ENCODE assay signal across 23 cellular contexts in the genomic region with DNA sequence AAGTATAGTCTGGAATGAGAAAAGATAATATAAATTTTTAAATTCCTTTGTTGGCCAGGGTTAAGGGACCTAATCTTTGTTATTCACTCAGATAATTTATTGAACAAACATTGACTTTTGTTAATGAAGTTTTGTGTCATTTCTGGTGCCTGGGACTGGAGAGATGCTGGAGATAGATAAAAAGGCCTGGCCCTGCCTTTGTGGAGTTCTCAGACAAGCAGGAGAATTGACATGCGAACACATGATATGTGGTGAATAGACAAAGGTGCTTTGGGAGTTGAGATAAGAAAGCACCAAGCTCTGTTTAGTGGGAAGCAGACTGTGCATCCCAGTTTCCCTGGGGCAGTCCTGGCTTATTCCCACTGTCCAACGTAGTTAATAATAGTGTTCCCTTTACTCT.
"Had no signal": no experiment of that assay in that cellular context is flagged by ENCODE, and none has a peak within 500 bp of the region (broad histone marks: within the 10 kb centered on the region; RNA-seq: fewer than 3 reads in every experiment).

No MANE protein-coding gene starts in this region.

- H2AFZ ChIP-seq: hepatocyte, neural progenitor cell, parathyroid adenoma had no signal

- H3K27me3 Mint-ChIP-seq: effector memory CD8-positive, alpha-beta T cell had no signal

- H3K9ac ChIP-seq: neural progenitor cell, parathyroid adenoma had no signal

- H3K4me2 ChIP-seq: hepatocyte, neural progenitor cell had no signal

- H3K27me3 ChIP-seq: esophagus muscularis mucosa, hepatocyte, neural progenitor cell, spleen, tibial artery, upper lobe of left lung, uterus had no signal

- H3K4me1 Mint-ChIP-seq: stimulated activated memory B cell treated with anti-CD40 and anti-IgM and Interleukin-4, amounts not matched to agents 10 μg/mL and 1 μg/mL and 100 μg/mL, for 72 hours had no signal

- H3K4me1 ChIP-seq: parathyroid adenoma, uterus had no signal

- H3K27ac ChIP-seq: epithelial cell of prostate, esophagus muscularis mucosa, hepatocyte, neural progenitor cell, parathyroid adenoma, prostate gland, spleen, tibial artery, upper lobe of left lung, uterus had no signal

- H3K36me3 Mint-ChIP-seq: mesothelial cell of epicardium; natural killer cell; stimulated activated memory B cell treated with anti-CD40 and anti-IgM and Interleukin-4, amounts not matched to agents 10 μg/mL and 1 μg/mL and 100 μg/mL, for 72 hours had no signal

- DNase-seq: effector memory CD8-positive, alpha-beta T cell; head of caudate nucleus; natural killer cell; nucleus accumbens; retina; spleen; stimulated activated CD4-positive, alpha-beta T cell treated with anti-CD3 and anti-CD28 coated beads, Interleukin-15, amount 100 ng/mL, for 24 hours; stimulated activated CD4-positive, alpha-beta T cell treated with anti-CD3 and anti-CD28 coated beads, Interleukin-1b, Interleukin-23, amount 100 ng/mL, for 48 hours; stimulated activated CD4-positive, alpha-beta T cell treated with anti-CD3 and anti-CD28 coated beads, Interleukin-4, amount 100 ng/mL, for 24 hours; tibial artery; upper lobe of left lung; uterus had no signal

- H3K9me3 ChIP-seq: esophagus muscularis mucosa, prostate gland, spleen, tibial artery, upper lobe of left lung, uterus had no signal

- H3K79me2 ChIP-seq: parathyroid adenoma had no signal

- H3K9me3 Mint-ChIP-seq: effector memory CD8-positive, alpha-beta T cell; mesothelial cell of epicardium; natural killer cell; neural progenitor cell; stimulated activated memory B cell treated with anti-CD40 and anti-IgM and Interleukin-4, amounts not matched to agents 10 μg/mL and 1 μg/mL and 100 μg/mL, for 72 hours; stimulated activated naive CD8-positive, alpha-beta T cell treated with anti-CD3 and anti-CD28 coated beads, Interleukin-15, Interleukin-2, amounts not matched to agents 100 ng/mL and 50 ng/mL, for 24 hours had no signal

- H3K4me3 Mint-ChIP-seq: effector memory CD8-positive, alpha-beta T cell; mesothelial cell of epicardium; natural killer cell; neural progenitor cell; stimulated activated memory B cell treated with anti-CD40 and anti-IgM and Interleukin-4, amounts not matched to agents 10 μg/mL and 1 μg/mL and 100 μg/mL, for 72 hours; stimulated activated naive CD8-positive, alpha-beta T cell treated with anti-CD3 and anti-CD28 coated beads, Interleukin-15, Interleukin-2, amounts not matched to agents 100 ng/mL and 50 ng/mL, for 24 hours had no signal

- H3K4me3 ChIP-seq: esophagus muscularis mucosa, hepatocyte, neural progenitor cell, prostate gland, spleen, tibial artery, upper lobe of left lung, uterus had no signal

- H3K27ac Mint-ChIP-seq: mesothelial cell of epicardium; neural progenitor cell; stimulated activated memory B cell treated with anti-CD40 and anti-IgM and Interleukin-4, amounts not matched to agents 10 μg/mL and 1 μg/mL and 100 μg/mL, for 72 hours; stimulated activated naive CD8-positive, alpha-beta T cell treated with anti-CD3 and anti-CD28 coated beads, Interleukin-15, Interleukin-2, amounts not matched to agents 100 ng/mL and 50 ng/mL, for 24 hours had no signal

- ATAC-seq: effector memory CD8-positive, alpha-beta T cell; left lobe of liver; natural killer cell; sciatic nerve had no signal

- H3K36me3 ChIP-seq: esophagus muscularis mucosa, neural progenitor cell, prostate gland, spleen, tibial artery, upper lobe of left lung, uterus had no signal
